ENCODE assay signal across 15 cellular contexts in genomic region chr19:58552655-58553054, GRCh38. TPM values are rescaled to one million over a fixed set of nuclear protein-coding genes. Genes with fewer than 3 reads are reported as not detected.
DNase-seq lines count a peak whose midpoint lies in the region; ATAC-seq and TF ChIP-seq lines count a peak whose summit lies in the region.
"Had no signal": no experiment of that assay in that cellular context is flagged by ENCODE, and none has a peak within 500 bp of the region (broad histone marks: within the 10 kb centered on the region; RNA-seq: fewer than 3 reads in every experiment).

No MANE protein-coding gene starts in this region.

- peaks cover 23% of the 10 kb centered on the region for H3K36me3 Mint-ChIP-seq in activated naive CD4-positive, alpha-beta T cell treated with anti-CD3 and anti-CD28 coated beads, Interleukin-2, amount 50 U/mL, for 24 hours
- peaks cover 39% of the 10 kb centered on the region for H3K36me3 Mint-ChIP-seq in chondrocyte (ENCODE audit: low read depth)

- no peak overlapping the region for H2AFZ ChIP-seq in smooth muscle cell (ENCODE audit: low read depth)

- peaks cover 19% of the 10 kb centered on the region for H3K4me1 ChIP-seq in smooth muscle cell (ENCODE audit: low read depth)
- H3K4me1 ChIP-seq in tibial artery: peaks cover 0 to 46% (median 37%) of the 10 kb centered on the region in 4 donors
- H3K4me1 ChIP-seq in HAP-1: peaks cover 10% of the 10 kb centered on the region; the same call in 1 of the 2 replicates

- TF ChIP-seq CTCF in chondrocyte (IDR thresholded peaks at IDR 0.05): no peak
- no peak for TF ChIP-seq CTCF in smooth muscle cell (IDR thresholded peaks at IDR 0.05; ENCODE audit: borderline replicate concordance, insufficient read depth, poor library complexity, severe bottlenecking)
- no peak for TF ChIP-seq CTCF in tibial artery (IDR thresholded peaks at IDR 0.05)

- ATAC-seq in activated CD4-positive, CD25-positive, alpha-beta regulatory T cell treated with anti-CD3 and anti-CD28 coated beads, Interleukin-2, amount 50 U/mL, for 24 hours: no peak
- ATAC-seq: PC-3 had no signal

- no peak overlapping the region for H3K4me2 ChIP-seq in smooth muscle cell

- H3K9ac ChIP-seq in SK-N-MC (ENCODE audit: insufficient read length): no peak overlapping the region
- H3K9ac ChIP-seq in smooth muscle cell (ENCODE audit: low read depth): no peak overlapping the region

- peaks cover 32% of the 10 kb centered on the region for H3F3A ChIP-seq in smooth muscle cell (ENCODE audit: low read depth)

- H3K9me3 ChIP-seq in SK-N-MC (ENCODE audit: low read depth, low read length) (no peaks in the 10 kb centered on the region), smooth muscle cell (replicated peaks; ENCODE audit: low read depth) (no peaks in the 10 kb centered on the region), tibial artery (no peaks in the 10 kb centered on the region), HAP-1 (no peaks in the 10 kb centered on the region)

- H3K27me3 ChIP-seq in smooth muscle cell (ENCODE audit: low read depth) (no peaks in the 10 kb centered on the region), tibial artery (no peaks in the 10 kb centered on the region), HAP-1 (ENCODE audit: low read depth) (no peaks in the 10 kb centered on the region)

- peaks cover 59% of the 10 kb centered on the region for H3K79me2 ChIP-seq in smooth muscle cell (ENCODE audit: low read depth)

- H3K36me3 ChIP-seq in SK-N-MC (ENCODE audit: insufficient read depth, low read length): peaks cover 64% of the 10 kb centered on the region
- H3K36me3 ChIP-seq in smooth muscle cell (ENCODE audit: low read depth): no peaks in the 10 kb centered on the region
- H3K36me3 ChIP-seq in tibial artery: peaks cover 58 to 72% (median 68%) of the 10 kb centered on the region in 3 donors
- peaks cover 70% of the 10 kb centered on the region for H3K36me3 ChIP-seq in HAP-1 (replicated peaks)

- no peaks in the 10 kb centered on the region for H3K27me3 Mint-ChIP-seq in activated naive CD4-positive, alpha-beta T cell treated with anti-CD3 and anti-CD28 coated beads, Interleukin-2, amount 50 U/mL, for 24 hours
- H3K27me3 Mint-ChIP-seq in chondrocyte (ENCODE audit: low read depth): no peaks in the 10 kb centered on the region

- 93% methylated on average over 2 of the region's 2 CpGs for WGBS in smooth muscle cell (ENCODE audit: low lambda C conversion rate)

- no peaks in the 10 kb centered on the region for H3K9me3 Mint-ChIP-seq in activated naive CD4-positive, alpha-beta T cell treated with anti-CD3 and anti-CD28 coated beads, Interleukin-2, amount 50 U/mL, for 24 hours
- no peaks in the 10 kb centered on the region for H3K9me3 Mint-ChIP-seq in chondrocyte (ENCODE audit: low read depth)

- in situ Hi-C loops in HAP-1 (cut with MboI; ENCODE audit: low sequenced_read_pairs): no loop called here

- intact Hi-C loops in tibial artery (cut with DNase I; ENCODE audit: low total_unique reads): no loop called here

- H3K4me3 Mint-ChIP-seq in activated naive CD4-positive, alpha-beta T cell treated with anti-CD3 and anti-CD28 coated beads, Interleukin-2, amount 50 U/mL, for 24 hours: peak overlapping the region; percentile 15
- H3K4me3 Mint-ChIP-seq in chondrocyte (ENCODE audit: unreplicated experiment): no peak overlapping the region

- H3K27ac Mint-ChIP-seq in activated naive CD4-positive, alpha-beta T cell treated with anti-CD3 and anti-CD28 coated beads, Interleukin-2, amount 50 U/mL, for 24 hours: peak overlapping the region; percentile 71
- H3K27ac Mint-ChIP-seq in chondrocyte (ENCODE audit: unreplicated experiment): peak overlapping the region; percentile 29

- no peak overlapping the region for H3K4me3 ChIP-seq in SK-N-MC
- H3K4me3 ChIP-seq in smooth muscle cell: no peak overlapping the region
- H3K4me3 ChIP-seq in tibial artery: no peak overlapping the region
- H3K4me3 ChIP-seq in HAP-1: no peak overlapping the region

- peaks cover 41% of the 10 kb centered on the region for H4K20me1 ChIP-seq in smooth muscle cell (ENCODE audit: low read depth)

- H3K27ac ChIP-seq in SK-N-MC: peak overlapping the region; percentile 62; the same call in 1 of the 2 replicates
- H3K27ac ChIP-seq in smooth muscle cell (ENCODE audit: low read depth): peak overlapping the region; percentile 98
- H3K27ac ChIP-seq in tibial artery: no peak overlapping the region
- H3K27ac ChIP-seq: HL-60 had no signal

- DNase-seq in activated naive CD4-positive, alpha-beta T cell (lab: John Stamatoyannopoulos, UW): no peak
- no peak for DNase-seq in SK-N-MC (ENCODE audit: low read depth, low spot score)
- no peak for DNase-seq in chondrocyte (ENCODE audit: low spot score)
- no peak for DNase-seq in smooth muscle cell (lab: John Stamatoyannopoulos, UW; ENCODE audit: unreplicated experiment)
- no peak for DNase-seq in tibial artery
- no peak for DNase-seq in HAP-1 (ENCODE audit: low spot score in 2 of 2)
- DNase-seq: head of caudate nucleus, kidney, NCI-H187, NCI-H510A, PC-3, substantia nigra had no signal

- H3K4me1 Mint-ChIP-seq in activated naive CD4-positive, alpha-beta T cell treated with anti-CD3 and anti-CD28 coated beads, Interleukin-2, amount 50 U/mL, for 24 hours: peaks cover 43% of the 10 kb centered on the region
- peaks cover 40% of the 10 kb centered on the region for H3K4me1 Mint-ChIP-seq in chondrocyte (ENCODE audit: low read depth)

RNA-seq across cellular contexts. Expression of gene CHMP2A, which starts 2.2 kb away (rescaled TPM):
- 85.1 to 99.4 TPM (median 85.9 TPM) in 3 replicates for total RNA-seq in chondrocyte
- 132 and 153 TPM in 2 replicates for total RNA-seq in smooth muscle cell
- polyA plus RNA-seq in smooth muscle cell: 213 and 228 TPM in 2 replicates

RNA-seq across cellular contexts. Expression of gene UBE2M, which starts 5.8 kb away (rescaled TPM):
- total RNA-seq in chondrocyte: 70.3 to 80.7 TPM (median 76.3 TPM) in 3 replicates
- total RNA-seq in smooth muscle cell: 30.7 and 45.9 TPM in 2 replicates
- polyA plus RNA-seq in smooth muscle cell: 118 and 126 TPM in 2 replicates

RNA-seq across cellular contexts. Expression of gene TRIM28, which starts 8.8 kb away (rescaled TPM):
- total RNA-seq in chondrocyte (215 to 286 TPM (median 228 TPM) in 3 replicates), smooth muscle cell (144 and 148 TPM in 2 replicates)
- polyA plus RNA-seq in smooth muscle cell: 178 and 193 TPM in 2 replicates

RNA-seq across cellular contexts. Expression of gene MZF1, which starts 20.5 kb away (rescaled TPM):
- total RNA-seq in chondrocyte: 15.2 to 22.3 TPM (median 15.8 TPM) in 3 replicates
- total RNA-seq in smooth muscle cell: 12.2 and 18.7 TPM in 2 replicates
- polyA plus RNA-seq in smooth muscle cell: 10.2 and 18.5 TPM in 2 replicates

RNA-seq across cellular contexts. Expression of gene ZBTB45, which starts 33.0 kb away (rescaled TPM):
- 15.6 to 17.2 TPM (median 15.9 TPM) in 3 replicates for total RNA-seq in chondrocyte
- total RNA-seq in smooth muscle cell: 5.1 and 8.7 TPM in 2 replicates
- 23.7 and 25.1 TPM in 2 replicates for polyA plus RNA-seq in smooth muscle cell

Comparison
In these comparisons a context has a peak if more than half of its experiments do, and no peak if none do; other contexts are left out.
1. H3K27ac ChIP-seq: peak in SK-N-MC (single experiment) and smooth muscle cell (single experiment); none in tibial artery (0 of 2).